Comparison of ENCODE assay signal across 8 cellular contexts in the genomic region with DNA sequence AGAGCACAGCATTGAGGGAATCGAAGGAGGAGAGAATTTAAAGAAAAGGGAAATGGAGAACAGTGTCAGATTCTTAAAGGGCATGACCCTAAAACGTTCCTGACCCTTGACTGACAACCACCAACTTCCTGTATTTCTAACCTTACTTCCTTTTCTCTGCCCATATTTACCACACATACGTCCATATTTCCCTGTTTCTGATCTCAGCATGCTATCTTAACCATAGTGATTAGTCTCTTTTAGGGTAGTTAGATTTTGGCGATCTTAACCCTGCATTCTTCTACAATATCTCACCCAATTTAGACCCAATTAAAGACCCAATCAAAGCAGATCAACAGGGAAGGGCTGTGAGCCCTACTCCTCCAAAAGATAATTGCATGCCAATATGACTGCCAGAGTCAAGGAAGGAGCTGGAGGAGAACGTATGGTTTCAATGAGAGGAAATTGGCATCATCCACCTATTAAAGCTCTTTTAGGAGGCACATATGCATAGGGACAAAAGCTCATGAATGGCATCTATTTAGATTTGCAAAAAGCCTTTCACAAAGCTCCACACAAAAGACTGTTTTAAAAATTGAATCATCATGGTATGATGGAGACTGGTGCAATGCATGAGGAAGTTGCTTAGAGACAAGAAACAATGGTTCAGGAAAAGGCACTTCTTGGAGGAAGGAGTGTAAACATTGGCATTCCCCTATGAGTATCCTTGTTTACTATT. TPM values are rescaled to one million over a fixed set of nuclear protein-coding genes. Genes with fewer than 3 reads are reported as not detected.
DNase-seq lines count a peak whose midpoint lies in the region; ATAC-seq, FAIRE-seq and TF ChIP-seq lines count a peak whose summit lies in the region.

No MANE protein-coding gene starts in this region.

- CTCF ChIA-PET in A549 (lab: Yijun Ruan, JAX), result interaction anchor here (0.9 to 1.2 kb wide), 7 partner anchors 8 to 116 kb away, joined by 3 to 4 read pairs (median 3); no protein-coding TSS in a partner anchor
- CTCF ChIA-PET in Caco-2 (lab: Charles Lee), result interaction anchor here (0.8 kb wide), 1 partner anchor 116 kb away, joined by 3 read pairs; no protein-coding TSS in a partner anchor

- no peak for TF ChIP-seq CTCF in A549 (IDR thresholded peaks at IDR 0.05)
- TF ChIP-seq CTCF in foreskin keratinocyte (conservative IDR thresholded peaks at IDR 0.05), result no peak
- no peak for TF ChIP-seq CTCF in MM.1S (IDR thresholded peaks at IDR 0.05; ENCODE audit: low read length)
- no peak for TF ChIP-seq CTCF in Caco-2 (IDR thresholded peaks at IDR 0.05; ENCODE audit: insufficient read depth in 1 of 2, low read depth in 1 of 2, low read length in 1 of 2, severe bottlenecking in 1 of 2, unreplicated experiment in 1 of 2)

- no peaks in the 10 kb centered on the region for H3K36me3 ChIP-seq in SJSA1
- no peaks in the 10 kb centered on the region for H3K36me3 ChIP-seq in MM.1S (replicated peaks; ENCODE audit: insufficient read depth, low read length)
- H3K36me3 ChIP-seq in Caco-2 (ENCODE audit: control insufficient read depth, insufficient read depth, low read length), result no peaks in the 10 kb centered on the region

- no peaks in the 10 kb centered on the region for H3K36me3 Mint-ChIP-seq in Caco-2 (ENCODE audit: insufficient read depth, unreplicated experiment)

- H3K9me3 Mint-ChIP-seq in Caco-2 (ENCODE audit: unreplicated experiment), result peaks cover 14% of the 10 kb centered on the region

- H3K4me2 ChIP-seq in A549 (peak overlapping the region; percentile 35), MM.1S (ENCODE audit: low read depth, low read length) (no peak overlapping the region)

- H3K27ac Mint-ChIP-seq in Caco-2 (ENCODE audit: unreplicated experiment), result no peak overlapping the region

- no peak for TF ChIP-seq RAD21 in A549 (conservative IDR thresholded peaks at IDR 0.05 in 1 of 2, IDR thresholded peaks at IDR 0.05 in 1 of 2)

- BruUV-seq in Caco-2 (replicated peaks; lab: Mats Ljungman, UMichigan), result no TSS peak

- peak overlapping the region in 1 of 2 experiments; percentile 2; a peak in 1 of 6 replicates for H3K27ac ChIP-seq in A549
- peak overlapping the region; percentile 70 for H3K27ac ChIP-seq in SJSA1
- H3K27ac ChIP-seq in foreskin keratinocyte, result no peak overlapping the region
- H3K27ac ChIP-seq in MM.1S (ENCODE audit: low read length), result no peak overlapping the region

- H3K4me1 Mint-ChIP-seq in Caco-2 (ENCODE audit: low read depth, unreplicated experiment), result peaks cover 9% of the 10 kb centered on the region

- no peak for TF ChIP-seq POLR2A in A549 (IDR thresholded peaks at IDR 0.05; ENCODE audit: low read length)

- peak; percentile 39 for FAIRE-seq in A549 (lab: Jason Lieb, UNC)

- DNase-seq in A549 (ENCODE audit: low read depth in 1 of 2, low spot score in 1 of 2) (peak in 1 of 2 experiments; percentile 68), SJSA1 (ENCODE audit: low read depth in 1 of 2, low spot score in 2 of 2) (peak in 1 of 2 experiments; percentile 62), foreskin keratinocyte (peak; percentile 51 to 69), NCI-H2171 (lab: John Stamatoyannopoulos, UW) (no peak), MM.1S (no peak), Caco-2 (no peak)

- H4K20me1 ChIP-seq in MM.1S (ENCODE audit: insufficient read depth, low read length), result no peaks in the 10 kb centered on the region

- H3K27me3 ChIP-seq in SJSA1 (replicated peaks) (no peaks in the 10 kb centered on the region), foreskin keratinocyte (no peaks in the 10 kb centered on the region), MM.1S (replicated peaks; ENCODE audit: insufficient read depth, low read length) (no peaks in the 10 kb centered on the region), Caco-2 (replicated peaks; ENCODE audit: control insufficient read depth, insufficient read depth, low read length) (no peaks in the 10 kb centered on the region)

- H3K27me3 Mint-ChIP-seq in Caco-2 (ENCODE audit: insufficient read depth, unreplicated experiment), result no peaks in the 10 kb centered on the region

- no peak overlapping the region for H3K4me3 Mint-ChIP-seq in Caco-2 (ENCODE audit: unreplicated experiment)

- H3K9ac ChIP-seq in MM.1S (ENCODE audit: low read length), result no peak overlapping the region

- intact Hi-C loops in Caco-2 (cut with micrococcal nuclease; ENCODE audit: unreplicated experiment), result no loop called here

- H3K4me3 ChIP-seq in A549, result no peak overlapping the region
- no peak overlapping the region for H3K4me3 ChIP-seq in SJSA1
- H3K4me3 ChIP-seq in MM.1S (ENCODE audit: low read length), result no peak overlapping the region
- H3K4me3 ChIP-seq in Caco-2 (ENCODE audit: low read depth, low read length), result no peak overlapping the region

- no peak overlapping the region for H2AFZ ChIP-seq in MM.1S (ENCODE audit: low read length)

- H3K9me2 ChIP-seq in MM.1S (replicated peaks; ENCODE audit: insufficient read depth, low read length), result no peaks in the 10 kb centered on the region

- 66% methylated on average over 5 of the region's 5 CpGs for WGBS in A549 (ENCODE audit: missing lambda C conversion rate)

- H3F3A ChIP-seq in MM.1S (ENCODE audit: insufficient read depth, low read length), result no peaks in the 10 kb centered on the region

- no peaks in the 10 kb centered on the region for H3K79me2 ChIP-seq in MM.1S (ENCODE audit: low read length)

- POLR2A ChIA-PET in A549 (lab: Yijun Ruan, JAX) (interaction anchor here (0.6 to 0.9 kb wide), 3 partner anchors 35 to 251 kb away, joined by 3 to 6 read pairs (median 4); no protein-coding TSS in a partner anchor), Caco-2 (lab: Charles Lee) (no interaction called here)

- TF ChIP-seq EP300 in A549 (IDR thresholded peaks at IDR 0.05), result no peak

- ATAC-seq in A549 (peak; percentile 68 to 72; a peak in 5 of 6 replicates), GM19452 (IDR thresholded peaks at IDR 0.05; ENCODE audit: unreplicated experiment) (peak; percentile 84), foreskin keratinocyte (peak; percentile 90), HG03095 (IDR thresholded peaks at IDR 0.05; ENCODE audit: unreplicated experiment) (no peak)

- H3K4me1 ChIP-seq in A549 (peaks cover 22% of the 10 kb centered on the region), SJSA1 (replicated peaks) (peaks cover 21% of the 10 kb centered on the region), foreskin keratinocyte (peaks cover 7% of the 10 kb centered on the region), MM.1S (ENCODE audit: low read length) (no peaks in the 10 kb centered on the region), Caco-2 (no peaks in the 10 kb centered on the region)

- H3K9me3 ChIP-seq in A549, result no peaks in the 10 kb centered on the region
- no peaks in the 10 kb centered on the region for H3K9me3 ChIP-seq in SJSA1 (replicated peaks)
- H3K9me3 ChIP-seq in MM.1S (replicated peaks; ENCODE audit: insufficient read depth, low read length), result no peaks in the 10 kb centered on the region
- H3K9me3 ChIP-seq in Caco-2, result no peaks in the 10 kb centered on the region

TF ChIP-seq in A549, 52 proteins besides CTCF, POLR2A, EP300 and RAD21:
- TF ChIP-seq CBX8 (IDR thresholded peaks at IDR 0.05) (no peak), FOSL2 (IDR thresholded peaks at IDR 0.05) (no peak), FOSL2 (CRISPR knock-in tag; IDR thresholded peaks at IDR 0.05) (peak; percentile 64), FOXS1 (CRISPR knock-in tag; IDR thresholded peaks at IDR 0.05) (no peak)
- TF ChIP-seq, protein P1, sequence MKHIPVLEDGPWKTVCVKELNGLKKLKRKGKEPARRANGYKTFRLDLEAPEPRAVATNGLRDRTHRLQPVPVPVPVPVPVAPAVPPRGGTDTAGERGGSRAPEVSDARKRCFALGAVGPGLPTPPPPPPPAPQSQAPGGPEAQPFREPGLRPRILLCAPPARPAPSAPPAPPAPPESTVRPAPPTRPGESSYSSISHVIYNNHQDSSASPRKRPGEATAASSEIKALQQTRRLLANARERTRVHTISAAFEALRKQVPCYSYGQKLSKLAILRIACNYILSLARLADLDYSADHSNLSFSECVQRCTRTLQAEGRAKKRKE (CRISPR knock-in tag; IDR thresholded peaks at IDR 0.05; ENCODE audit: low read depth), result no peak

RNA-seq across cellular contexts. Expression of gene ARHGAP12, which starts 49.0 kb away (rescaled TPM):
- polyA plus RNA-seq in A549 (2011; rRNA removed) (39.0 and 49.3 TPM in 2 replicates), A549 (2017; fragmentation: RNase III; extraction: RNeasy Plus Mini Kit Qiagen cat#74134 plus additional on column Dnase treatment) (22.1 to 26.9 TPM (median 24.8 TPM) in 3 replicates), foreskin keratinocyte (10.6 and 11.7 TPM in 2 replicates)
- polyA plus RNA-seq in A549 (2012; cell fraction: cytosol; rRNA removed), result 6.3 and 7.7 TPM in 2 replicates
- polyA plus RNA-seq in A549 (2012; cell fraction: nucleus; rRNA removed), result 6.2 and 12.8 TPM in 2 replicates
- polyA minus RNA-seq in A549 (2011; rRNA and poly(A)+ RNA removed), result 32.2 and 32.4 TPM in 2 replicates
- total RNA-seq in SJSA1 (2014; rRNA removed; shearing (Covaris generic)), result 15.8 and 25.8 TPM in 2 replicates
- total RNA-seq in foreskin keratinocyte (25.9 and 28.0 TPM in 2 replicates), Caco-2 (2022) (62.3 and 63.1 TPM in 2 replicates)

Comparison
In these comparisons a context has a peak if more than half of its experiments do, and no peak if none do; other contexts are left out.
1. DNase-seq: peak in foreskin keratinocyte (2 of 2); none in NCI-H2171 (single experiment), MM.1S (single experiment) and Caco-2 (0 of 2).